ENCODE assay signal across 8 cellular contexts in the genomic region with DNA sequence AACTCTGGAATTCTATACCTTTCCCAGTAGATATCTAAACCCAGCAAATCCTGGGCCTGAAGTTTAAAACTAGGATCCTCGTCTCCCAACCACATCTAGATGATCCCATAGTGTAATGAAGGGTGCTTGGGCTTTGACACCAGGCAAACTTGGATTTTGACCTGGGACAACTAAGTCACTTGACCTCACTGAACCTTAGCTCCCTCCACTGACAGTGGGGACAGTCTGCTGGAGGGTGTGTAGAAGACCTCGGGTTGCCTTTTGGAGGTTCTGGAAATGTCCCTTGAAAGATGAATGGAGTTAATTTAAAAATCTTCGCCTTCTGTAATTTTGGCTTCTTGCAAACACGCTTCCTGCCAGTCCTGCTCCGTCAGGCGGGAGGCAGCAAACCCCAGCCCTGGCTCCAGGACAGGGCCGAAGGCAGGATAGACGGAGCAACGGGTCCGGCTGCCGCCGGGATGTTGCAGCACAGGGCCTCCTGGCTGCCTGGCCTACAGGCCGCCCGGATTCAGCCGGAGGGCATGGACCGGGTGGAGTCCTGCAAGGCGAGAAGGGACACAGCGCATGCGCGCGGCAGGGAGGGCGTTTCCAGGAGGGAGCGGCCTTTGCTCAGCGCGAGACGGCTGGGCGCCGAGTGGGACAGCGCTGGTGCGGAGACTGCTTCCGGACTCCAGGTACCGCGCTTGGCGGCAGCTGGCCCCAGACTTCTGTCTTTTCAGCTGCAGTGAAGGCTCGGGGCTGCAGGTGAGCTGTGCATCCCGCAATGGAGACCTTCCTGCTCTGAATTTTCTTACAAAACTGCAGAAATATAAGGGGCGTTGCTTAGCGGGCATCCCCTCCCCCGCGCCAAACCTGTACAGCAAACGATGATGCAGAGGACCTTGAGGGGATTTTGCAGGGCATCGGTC. TPM values are rescaled to one million over a fixed set of nuclear protein-coding genes. Genes with fewer than 3 reads are reported as not detected.
DNase-seq lines count a peak whose midpoint lies in the region; ATAC-seq, FAIRE-seq and TF ChIP-seq lines count a peak whose summit lies in the region.

A gene with protein sequence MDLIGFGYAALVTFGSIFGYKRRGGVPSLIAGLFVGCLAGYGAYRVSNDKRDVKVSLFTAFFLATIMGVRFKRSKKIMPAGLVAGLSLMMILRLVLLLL (plus strand): TSS at position 612 of the 908 bp plus-strand sequence. CDS start 5,990 bp downstream, outside the sequence.

- H3K4me3 ChIP-seq in RWPE2 (ENCODE audit: severe bottlenecking) = peak within 1 kb of the TSS; percentile 46

- peak within 1 kb of the TSS; percentile 91 for H3K4me3 Mint-ChIP-seq in activated T-helper 2 cell treated with anti-CD3 and anti-CD28 coated beads, Interferon-gamma antibody, Interleukin-2, Interleukin-4, amounts not matched to agents 10 μg/mL and 5 μg/mL and 100 μg/mL, durations not matched to agents 14 hours and 24 hours and 36 hours (ENCODE audit: low read depth)
- peak within 1 kb of the TSS; percentile 89 for H3K4me3 Mint-ChIP-seq in natural killer cell

- DNase-seq in EH (ENCODE audit: low read depth) (peak; percentile 96), H54 (ENCODE audit: insufficient read length, low spot score) (peak; percentile 99), LoVo (ENCODE audit: low spot score) (peak; percentile 97), RWPE2 (ENCODE audit: low spot score) (peak; percentile 94), fibroblast of peridontal ligament (ENCODE audit: extremely low read depth) (peak; percentile 87), natural killer cell (peak; percentile 81)
- DNase-seq in activated T-helper 2 cell treated with anti-CD3 and anti-CD28 coated beads, Interferon-gamma antibody, Interleukin-2, Interleukin-4, amounts not matched to agents 10 μg/mL and 5 μg/mL and 100 μg/mL, durations not matched to agents 14 hours and 24 hours and 36 hours (ENCODE audit: low spot score) = peak; percentile 91
- DNase-seq in stimulated activated naive CD4-positive, alpha-beta T cell (lab: John Stamatoyannopoulos, UW) = peak; percentile 81 to 91 (median 84)

- H3K9me3 Mint-ChIP-seq in activated T-helper 2 cell treated with anti-CD3 and anti-CD28 coated beads, Interferon-gamma antibody, Interleukin-2, Interleukin-4, amounts not matched to agents 10 μg/mL and 5 μg/mL and 100 μg/mL, durations not matched to agents 14 hours and 24 hours and 36 hours = no peaks in the 10 kb centered on the region
- no peaks in the 10 kb centered on the region for H3K9me3 Mint-ChIP-seq in natural killer cell

- no peaks in the 10 kb centered on the region for H3K9me3 ChIP-seq in RWPE2 (ENCODE audit: severe bottlenecking)

- H3K36me3 ChIP-seq in RWPE2 (ENCODE audit: low read depth) = no peaks in the 10 kb centered on the region

- H3K36me3 Mint-ChIP-seq in activated T-helper 2 cell treated with anti-CD3 and anti-CD28 coated beads, Interferon-gamma antibody, Interleukin-2, Interleukin-4, amounts not matched to agents 10 μg/mL and 5 μg/mL and 100 μg/mL, durations not matched to agents 14 hours and 24 hours and 36 hours (ENCODE audit: low read depth) = peaks cover 14% of the 10 kb centered on the region
- no peaks in the 10 kb centered on the region for H3K36me3 Mint-ChIP-seq in natural killer cell

- peaks cover 52% of the 10 kb centered on the region for H3K4me1 Mint-ChIP-seq in activated T-helper 2 cell treated with anti-CD3 and anti-CD28 coated beads, Interferon-gamma antibody, Interleukin-2, Interleukin-4, amounts not matched to agents 10 μg/mL and 5 μg/mL and 100 μg/mL, durations not matched to agents 14 hours and 24 hours and 36 hours (ENCODE audit: low read depth)
- peaks cover 18 to 25% of the 10 kb centered on the region in 2 donors for H3K4me1 Mint-ChIP-seq in natural killer cell

- peak; percentile 75 for FAIRE-seq in H54 (lab: Jason Lieb, UNC)

- H3K27ac Mint-ChIP-seq in activated T-helper 2 cell treated with anti-CD3 and anti-CD28 coated beads, Interferon-gamma antibody, Interleukin-2, Interleukin-4, amounts not matched to agents 10 μg/mL and 5 μg/mL and 100 μg/mL, durations not matched to agents 14 hours and 24 hours and 36 hours = peak within 1 kb of the TSS; percentile 71
- H3K27ac Mint-ChIP-seq in natural killer cell = peak within 1 kb of the TSS; percentile 39 to 82

- intact Hi-C loops in activated T-helper 2 cell treated with anti-CD3 and anti-CD28 coated beads, Interferon-gamma antibody, Interleukin-2, Interleukin-4, amounts not matched to agents 10 μg/mL and 5 μg/mL and 100 μg/mL, durations not matched to agents 14 hours and 24 hours and 36 hours (cut with micrococcal nuclease) = loop anchor here (1.0 kb wide), 1 partner anchor 7 kb away; no protein-coding TSS in a partner anchor
- intact Hi-C loops in natural killer cell (cut with micrococcal nuclease) = no loop called here

- H3K27me3 Mint-ChIP-seq in activated T-helper 2 cell treated with anti-CD3 and anti-CD28 coated beads, Interferon-gamma antibody, Interleukin-2, Interleukin-4, amounts not matched to agents 10 μg/mL and 5 μg/mL and 100 μg/mL, durations not matched to agents 14 hours and 24 hours and 36 hours (ENCODE audit: low read depth) = peaks cover 2% of the 10 kb centered on the region
- H3K27me3 Mint-ChIP-seq in natural killer cell (ENCODE audit: low read depth in 2 of 2) = no peaks in the 10 kb centered on the region

- H3K27ac ChIP-seq in RWPE2 (ENCODE audit: poor library complexity, severe bottlenecking) = no peak within 1 kb of the TSS

- peaks cover 19% of the 10 kb centered on the region for H3K4me1 ChIP-seq in RWPE2 (ENCODE audit: insufficient read depth, poor library complexity, severe bottlenecking)

- peak; percentile 81 for TF ChIP-seq POLR2A in H54 (IDR thresholded peaks at IDR 0.05; ENCODE audit: low read depth, low read length)

- no peaks in the 10 kb centered on the region for H3K27me3 ChIP-seq in RWPE2 (ENCODE audit: insufficient read depth, poor library complexity, severe bottlenecking)

- TF ChIP-seq CTCF in RWPE2 (IDR thresholded peaks at IDR 0.05; ENCODE audit: poor library complexity, severe bottlenecking) = no peak
- TF ChIP-seq CTCF in natural killer cell (IDR thresholded peaks at IDR 0.05) = no peak

- peak; percentile 95 for ATAC-seq in RWPE2 (ENCODE audit: low read depth)
- ATAC-seq in natural killer cell = peak; percentile 96 to 98 (median 97)

RNA-seq across cellular contexts. Expression of the gene that starts here (rescaled TPM):
- total RNA-seq in activated T-helper 2 cell treated with anti-CD3 and anti-CD28 coated beads, Interferon-gamma antibody, Interleukin-2, Interleukin-4, amounts not matched to agents 10 μg/mL and 5 μg/mL and 100 μg/mL, durations not matched to agents 14 hours and 24 hours and 36 hours = 17.0 and 18.9 TPM in 2 replicates
- 1 to 10 TPM; 4.8 to 5.6 (median 5.3) TPM for total RNA-seq in natural killer cell
